2 cellular contexts compared by ENCODE assay signal in the genomic region with DNA sequence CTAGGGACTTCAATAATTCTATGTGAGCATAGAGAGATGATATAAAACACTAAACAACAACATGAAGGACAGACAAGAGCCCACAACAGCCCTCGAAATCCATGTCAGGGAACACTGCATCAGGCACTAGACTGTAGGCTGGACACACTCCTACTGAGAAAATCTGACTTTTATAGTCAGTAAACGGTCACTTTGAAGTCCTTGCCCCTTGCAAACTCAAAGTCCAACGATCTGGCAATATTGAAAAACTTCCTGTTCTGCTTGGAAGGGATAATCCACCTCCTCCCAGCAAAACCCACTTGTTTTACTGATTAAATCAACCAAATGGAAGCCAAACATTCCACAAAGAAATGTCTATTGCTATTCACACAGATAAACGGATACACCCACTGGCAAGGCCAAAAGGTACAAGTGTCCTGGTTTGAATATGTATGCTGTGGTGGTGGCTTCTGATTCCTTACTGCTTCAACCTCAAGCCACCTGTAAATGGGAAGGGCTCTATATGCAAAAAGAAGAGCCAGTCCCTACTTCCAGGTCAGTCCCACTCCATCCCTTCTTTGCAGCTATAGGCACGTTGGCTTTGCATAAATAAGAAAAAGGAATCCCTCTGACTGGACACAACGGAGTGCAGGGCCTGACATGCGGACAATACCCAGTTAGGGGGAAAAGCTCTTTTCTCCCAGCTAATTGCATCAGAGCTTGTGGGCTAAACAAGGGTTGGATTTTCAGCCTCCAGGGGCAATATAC.
A peak's percentile ranks its signal among the peaks of the same experiment; 100 is the strongest.
TF ChIP-seq lines count a peak whose summit lies in the region.

No MANE protein-coding gene starts in this region.

TF ChIP-seq in SK-N-SH treated with all-trans-retinoic acid at 6 μM for 48 hours, 23 proteins besides CTCF, POLR2A, EP300 and RAD21 (continued from another document):
- TF ChIP-seq TCF4 (CRISPR knock-in tag; IDR thresholded peaks at IDR 0.05; ENCODE audit: borderline replicate concordance): no peak
- TF ChIP-seq, protein P1, sequence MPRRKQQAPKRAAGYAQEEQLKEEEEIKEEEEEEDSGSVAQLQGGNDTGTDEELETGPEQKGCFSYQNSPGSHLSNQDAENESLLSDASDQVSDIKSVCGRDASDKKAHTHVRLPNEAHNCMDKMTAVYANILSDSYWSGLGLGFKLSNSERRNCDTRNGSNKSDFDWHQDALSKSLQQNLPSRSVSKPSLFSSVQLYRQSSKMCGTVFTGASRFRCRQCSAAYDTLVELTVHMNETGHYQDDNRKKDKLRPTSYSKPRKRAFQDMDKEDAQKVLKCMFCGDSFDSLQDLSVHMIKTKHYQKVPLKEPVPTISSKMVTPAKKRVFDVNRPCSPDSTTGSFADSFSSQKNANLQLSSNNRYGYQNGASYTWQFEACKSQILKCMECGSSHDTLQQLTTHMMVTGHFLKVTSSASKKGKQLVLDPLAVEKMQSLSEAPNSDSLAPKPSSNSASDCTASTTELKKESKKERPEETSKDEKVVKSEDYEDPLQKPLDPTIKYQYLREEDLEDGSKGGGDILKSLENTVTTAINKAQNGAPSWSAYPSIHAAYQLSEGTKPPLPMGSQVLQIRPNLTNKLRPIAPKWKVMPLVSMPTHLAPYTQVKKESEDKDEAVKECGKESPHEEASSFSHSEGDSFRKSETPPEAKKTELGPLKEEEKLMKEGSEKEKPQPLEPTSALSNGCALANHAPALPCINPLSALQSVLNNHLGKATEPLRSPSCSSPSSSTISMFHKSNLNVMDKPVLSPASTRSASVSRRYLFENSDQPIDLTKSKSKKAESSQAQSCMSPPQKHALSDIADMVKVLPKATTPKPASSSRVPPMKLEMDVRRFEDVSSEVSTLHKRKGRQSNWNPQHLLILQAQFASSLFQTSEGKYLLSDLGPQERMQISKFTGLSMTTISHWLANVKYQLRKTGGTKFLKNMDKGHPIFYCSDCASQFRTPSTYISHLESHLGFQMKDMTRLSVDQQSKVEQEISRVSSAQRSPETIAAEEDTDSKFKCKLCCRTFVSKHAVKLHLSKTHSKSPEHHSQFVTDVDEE (CRISPR knock-in tag; IDR thresholded peaks at IDR 0.05): no peak
- no peak for TF ChIP-seq ZFP30 (CRISPR knock-in tag; IDR thresholded peaks at IDR 0.05)
- TF ChIP-seq, protein P2, sequence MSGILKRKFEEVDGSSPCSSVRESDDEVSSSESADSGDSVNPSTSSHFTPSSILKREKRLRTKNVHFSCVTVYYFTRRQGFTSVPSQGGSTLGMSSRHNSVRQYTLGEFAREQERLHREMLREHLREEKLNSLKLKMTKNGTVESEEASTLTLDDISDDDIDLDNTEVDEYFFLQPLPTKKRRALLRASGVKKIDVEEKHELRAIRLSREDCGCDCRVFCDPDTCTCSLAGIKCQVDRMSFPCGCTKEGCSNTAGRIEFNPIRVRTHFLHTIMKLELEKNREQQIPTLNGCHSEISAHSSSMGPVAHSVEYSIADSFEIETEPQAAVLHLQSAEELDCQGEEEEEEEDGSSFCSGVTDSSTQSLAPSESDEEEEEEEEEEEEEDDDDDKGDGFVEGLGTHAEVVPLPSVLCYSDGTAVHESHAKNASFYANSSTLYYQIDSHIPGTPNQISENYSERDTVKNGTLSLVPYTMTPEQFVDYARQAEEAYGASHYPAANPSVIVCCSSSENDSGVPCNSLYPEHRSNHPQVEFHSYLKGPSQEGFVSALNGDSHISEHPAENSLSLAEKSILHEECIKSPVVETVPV (CRISPR knock-in tag; IDR thresholded peaks at IDR 0.05): no peak
- no peak for TF ChIP-seq ZNF70 (CRISPR knock-in tag; IDR thresholded peaks at IDR 0.05)
- no peak for TF ChIP-seq RARB (CRISPR knock-in tag; IDR thresholded peaks at IDR 0.05)
- no peak for TF ChIP-seq ARNTL (CRISPR knock-in tag; IDR thresholded peaks at IDR 0.05; ENCODE audit: borderline replicate concordance, low read depth)
- TF ChIP-seq ZFP3 (CRISPR knock-in tag; IDR thresholded peaks at IDR 0.05): no peak
- TF ChIP-seq, protein P3, sequence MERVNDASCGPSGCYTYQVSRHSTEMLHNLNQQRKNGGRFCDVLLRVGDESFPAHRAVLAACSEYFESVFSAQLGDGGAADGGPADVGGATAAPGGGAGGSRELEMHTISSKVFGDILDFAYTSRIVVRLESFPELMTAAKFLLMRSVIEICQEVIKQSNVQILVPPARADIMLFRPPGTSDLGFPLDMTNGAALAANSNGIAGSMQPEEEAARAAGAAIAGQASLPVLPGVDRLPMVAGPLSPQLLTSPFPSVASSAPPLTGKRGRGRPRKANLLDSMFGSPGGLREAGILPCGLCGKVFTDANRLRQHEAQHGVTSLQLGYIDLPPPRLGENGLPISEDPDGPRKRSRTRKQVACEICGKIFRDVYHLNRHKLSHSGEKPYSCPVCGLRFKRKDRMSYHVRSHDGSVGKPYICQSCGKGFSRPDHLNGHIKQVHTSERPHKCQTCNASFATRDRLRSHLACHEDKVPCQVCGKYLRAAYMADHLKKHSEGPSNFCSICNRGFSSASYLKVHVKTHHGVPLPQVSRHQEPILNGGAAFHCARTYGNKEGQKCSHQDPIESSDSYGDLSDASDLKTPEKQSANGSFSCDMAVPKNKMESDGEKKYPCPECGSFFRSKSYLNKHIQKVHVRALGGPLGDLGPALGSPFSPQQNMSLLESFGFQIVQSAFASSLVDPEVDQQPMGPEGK (CRISPR knock-in tag; IDR thresholded peaks at IDR 0.05; ENCODE audit: borderline replicate concordance): no peak
- TF ChIP-seq BACH2 (CRISPR knock-in tag; IDR thresholded peaks at IDR 0.05; ENCODE audit: borderline replicate concordance): no peak
- no peak for TF ChIP-seq GLIS3 (CRISPR knock-in tag; IDR thresholded peaks at IDR 0.05)
- TF ChIP-seq, protein P4, sequence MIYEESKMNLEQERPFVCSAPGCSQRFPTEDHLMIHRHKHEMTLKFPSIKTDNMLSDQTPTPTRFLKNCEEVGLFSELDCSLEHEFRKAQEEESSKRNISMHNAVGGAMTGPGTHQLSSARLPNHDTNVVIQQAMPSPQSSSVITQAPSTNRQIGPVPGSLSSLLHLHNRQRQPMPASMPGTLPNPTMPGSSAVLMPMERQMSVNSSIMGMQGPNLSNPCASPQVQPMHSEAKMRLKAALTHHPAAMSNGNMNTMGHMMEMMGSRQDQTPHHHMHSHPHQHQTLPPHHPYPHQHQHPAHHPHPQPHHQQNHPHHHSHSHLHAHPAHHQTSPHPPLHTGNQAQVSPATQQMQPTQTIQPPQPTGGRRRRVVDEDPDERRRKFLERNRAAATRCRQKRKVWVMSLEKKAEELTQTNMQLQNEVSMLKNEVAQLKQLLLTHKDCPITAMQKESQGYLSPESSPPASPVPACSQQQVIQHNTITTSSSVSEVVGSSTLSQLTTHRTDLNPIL (CRISPR knock-in tag; IDR thresholded peaks at IDR 0.05; ENCODE audit: low read depth): no peak
TF ChIP-seq in SK-N-SH treated with all-trans-retinoic acid at 6 μM for 48 hours: peak in this region for 0.

TF ChIP-seq in HepG2, 621 proteins besides CTCF, POLR2A, EP300 and RAD21 (continues in another document):
- TF ChIP-seq ZNF800 (CRISPR knock-in tag; IDR thresholded peaks at IDR 0.05): no peak
- no peak; the same call in 1 of the 2 replicates for TF ChIP-seq WIZ (CRISPR knock-in tag; IDR thresholded peaks at IDR 0.05)
- peak; percentile 94 for TF ChIP-seq ZNF710 (CRISPR knock-in tag; IDR thresholded peaks at IDR 0.05; ENCODE audit: borderline replicate concordance)
- TF ChIP-seq KDM2A (CRISPR knock-in tag; IDR thresholded peaks at IDR 0.05; ENCODE audit: borderline replicate concordance, low read depth): no peak
- TF ChIP-seq SKI (IDR thresholded peaks at IDR 0.05; ENCODE audit: partially characterized antibody): no peak
- no peak for TF ChIP-seq AHR (CRISPR knock-in tag; IDR thresholded peaks at IDR 0.05)
- TF ChIP-seq ZBTB49 (CRISPR knock-in tag; IDR thresholded peaks at IDR 0.05; ENCODE audit: borderline replicate concordance): no peak
- peak; percentile 80 for TF ChIP-seq HDAC1 (CRISPR knock-in tag; IDR thresholded peaks at IDR 0.05)
- no peak for TF ChIP-seq JUND (CRISPR knock-in tag; IDR thresholded peaks at IDR 0.05)
- no peak for TF ChIP-seq ZNF550 (CRISPR knock-in tag; IDR thresholded peaks at IDR 0.05; ENCODE audit: borderline replicate concordance)
- no peak for TF ChIP-seq ZNF576 (CRISPR knock-in tag; IDR thresholded peaks at IDR 0.05)
- TF ChIP-seq SRF (IDR thresholded peaks at IDR 0.05; ENCODE audit: low read depth, low read length): peak; percentile 7; the same call in 1 of the 2 replicates
- TF ChIP-seq POLR2AphosphoS5 (IDR thresholded peaks at IDR 0.05; ENCODE audit: low read depth, low read length): peak; percentile 64
- TF ChIP-seq SMARCC2 (IDR thresholded peaks at IDR 0.05): 0 out of 2 replicates have a peak, but pooled peaks have one; percentile 8
- no peak for TF ChIP-seq ZNF205 (CRISPR knock-in tag; IDR thresholded peaks at IDR 0.05)
- no peak for TF ChIP-seq HNRNPH1 (optimal IDR thresholded peaks at IDR 0.05; ENCODE audit: low read depth, low read length)
- peak; percentile 94 for TF ChIP-seq NCOR1 (IDR thresholded peaks at IDR 0.05; ENCODE audit: borderline replicate concordance, low read length)
- TF ChIP-seq ZNF607 (CRISPR knock-in tag; IDR thresholded peaks at IDR 0.05; ENCODE audit: borderline replicate concordance): no peak; the same call in 1 of the 2 replicates
- TF ChIP-seq SP140L (CRISPR knock-in tag; IDR thresholded peaks at IDR 0.05; ENCODE audit: borderline replicate concordance): no peak
- TF ChIP-seq, protein P5, sequence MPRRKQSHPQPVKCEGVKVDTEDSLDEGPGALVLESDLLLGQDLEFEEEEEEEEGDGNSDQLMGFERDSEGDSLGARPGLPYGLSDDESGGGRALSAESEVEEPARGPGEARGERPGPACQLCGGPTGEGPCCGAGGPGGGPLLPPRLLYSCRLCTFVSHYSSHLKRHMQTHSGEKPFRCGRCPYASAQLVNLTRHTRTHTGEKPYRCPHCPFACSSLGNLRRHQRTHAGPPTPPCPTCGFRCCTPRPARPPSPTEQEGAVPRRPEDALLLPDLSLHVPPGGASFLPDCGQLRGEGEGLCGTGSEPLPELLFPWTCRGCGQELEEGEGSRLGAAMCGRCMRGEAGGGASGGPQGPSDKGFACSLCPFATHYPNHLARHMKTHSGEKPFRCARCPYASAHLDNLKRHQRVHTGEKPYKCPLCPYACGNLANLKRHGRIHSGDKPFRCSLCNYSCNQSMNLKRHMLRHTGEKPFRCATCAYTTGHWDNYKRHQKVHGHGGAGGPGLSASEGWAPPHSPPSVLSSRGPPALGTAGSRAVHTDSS (CRISPR knock-in tag; conservative IDR thresholded peaks at IDR 0.05): no peak
- peak; percentile 68 for TF ChIP-seq THAP11 (CRISPR knock-in tag; IDR thresholded peaks at IDR 0.05)
- no peak for TF ChIP-seq RNF2 (conservative IDR thresholded peaks at IDR 0.05; ENCODE audit: low read depth)
- TF ChIP-seq ZNF44 (CRISPR knock-in tag; IDR thresholded peaks at IDR 0.05): 0 out of 2 replicates have a peak, but pooled peaks have one; percentile 27
- TF ChIP-seq POGZ (CRISPR knock-in tag; IDR thresholded peaks at IDR 0.05): peak; percentile 71; the same call in 1 of the 2 replicates
- TF ChIP-seq SRY (CRISPR knock-in tag; IDR thresholded peaks at IDR 0.05): no peak
- TF ChIP-seq STAG1 (CRISPR knock-in tag; IDR thresholded peaks at IDR 0.05): peak; percentile 24; the same call in 1 of the 2 replicates
- 0 out of 2 replicates have a peak, but pooled peaks have one; percentile 84 for TF ChIP-seq CENPBD1 (CRISPR knock-in tag; IDR thresholded peaks at IDR 0.05; ENCODE audit: borderline replicate concordance, low read depth)
